ENCODE assay signal across 19 cellular contexts in genomic region chr2:72932045-72932444, GRCh38. TPM values are rescaled to one million over a fixed set of nuclear protein-coding genes. Genes with fewer than 3 reads are reported as not detected.
DNase-seq lines count a peak whose midpoint lies in the region; ATAC-seq and TF ChIP-seq lines count a peak whose summit lies in the region.
"Had no signal": no experiment of that assay in that cellular context is flagged by ENCODE, and none has a peak within 500 bp of the region (broad histone marks: within the 10 kb centered on the region; RNA-seq: fewer than 3 reads in every experiment).

No MANE protein-coding gene starts in this region.

- no peak overlapping the region for H3K4me3 ChIP-seq in AG10803 (ENCODE audit: low read length)
- H3K4me3 ChIP-seq: colonic mucosa, esophagus muscularis mucosa, GM23338, left ventricle myocardium inferior, right atrium auricular region had no signal

- no peak for ATAC-seq in HG02759 (IDR thresholded peaks at IDR 0.05; ENCODE audit: unreplicated experiment)
- ATAC-seq in HG02623 (IDR thresholded peaks at IDR 0.05; ENCODE audit: unreplicated experiment) = no peak
- no peak for ATAC-seq in HG03095 (IDR thresholded peaks at IDR 0.05; ENCODE audit: unreplicated experiment)
- ATAC-seq: GM23338 had no signal

- TF ChIP-seq CTCF in AG10803 (conservative IDR thresholded peaks at IDR 0.05; ENCODE audit: low read length) = no peak

- peak; percentile 62 for DNase-seq in A172 (ENCODE audit: low spot score)
- peak; percentile 23 for DNase-seq in AG10803 (ENCODE audit: low read depth)
- DNase-seq in M059J (ENCODE audit: low read depth) = peak; percentile 61
- peak; percentile 21 for DNase-seq in dermis blood vessel endothelial cell
- DNase-seq in DMS53 (lab: John Stamatoyannopoulos, UW) = no peak
- DNase-seq: activated naive CD8-positive, alpha-beta T cell treated with anti-CD3 and anti-CD28 coated beads for 36 hours; colonic mucosa; left ventricle myocardium inferior; NCI-H2081; stimulated activated CD4-positive, alpha-beta T cell treated with anti-CD3 and anti-CD28 coated beads, Interleukin-4, amount 100 ng/mL, for 4 hours had no signal

RNA-seq across cellular contexts. Expression of gene EMX1, which starts 14.7 kb away (rescaled TPM):
- total RNA-seq in A172 (2014; rRNA removed; shearing (Covaris generic)) = 0.34 and 0.50 TPM in 2 replicates
- not detected in 2 replicates for total RNA-seq in M059J (2014; rRNA removed; shearing (Covaris generic))
- not detected in 2 replicates for total RNA-seq in dermis blood vessel endothelial cell
- total RNA-seq: activated naive CD8-positive, alpha-beta T cell treated with anti-CD3 and anti-CD28 coated beads for 36 hours; CD4-positive, alpha-beta T cell; esophagus muscularis mucosa; left ventricle myocardium inferior; MCF 10A; urinary bladder had no signal

RNA-seq across cellular contexts. Expression of gene SPR, which starts 44.8 kb away (rescaled TPM):
- 84.0 and 104 TPM in 2 replicates for total RNA-seq in A172 (2014; rRNA removed; shearing (Covaris generic))
- total RNA-seq in M059J (2014; rRNA removed; shearing (Covaris generic)) = 24.6 and 29.9 TPM in 2 replicates
- total RNA-seq in dermis blood vessel endothelial cell = 51.7 and 52.4 TPM in 2 replicates
- total RNA-seq: CD4-positive, alpha-beta T cell had no signal
